Comparison of ENCODE assay signal across 8 cellular contexts in the genomic region with DNA sequence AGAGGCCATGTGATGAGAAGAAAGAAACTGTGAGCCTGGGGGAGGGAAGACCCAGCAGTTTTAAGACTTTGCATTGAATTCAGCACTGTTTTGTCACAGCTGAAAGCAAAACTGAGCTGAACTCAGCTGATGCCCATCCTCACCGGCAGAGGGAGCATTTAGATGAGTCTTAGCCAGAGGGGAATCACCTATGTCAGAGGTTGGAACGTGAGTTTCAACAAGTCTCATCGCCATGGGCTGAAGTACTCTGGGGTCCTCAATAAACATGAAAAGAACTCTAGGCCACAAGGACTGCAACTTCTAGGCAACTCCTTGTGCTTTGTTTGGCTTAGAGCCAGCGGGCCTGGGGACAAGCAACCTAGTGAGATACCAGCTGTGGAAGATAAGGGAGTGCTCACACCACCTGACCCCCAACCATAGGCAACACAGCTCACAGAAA.
DNase-seq lines count a peak whose midpoint lies in the region; ATAC-seq and TF ChIP-seq lines count a peak whose summit lies in the region.

No MANE protein-coding gene starts in this region.

- no peaks in the 10 kb centered on the region for H3K4me1 ChIP-seq in lower lobe of right lung

- no peaks in the 10 kb centered on the region for H3K27me3 ChIP-seq in WERI-Rb-1 (ENCODE audit: insufficient read depth, low read depth, severe bottlenecking)
- H3K27me3 ChIP-seq in lower lobe of right lung (ENCODE audit: low read depth): no peaks in the 10 kb centered on the region

- H3K9me3 ChIP-seq in WERI-Rb-1 (ENCODE audit: severe bottlenecking) (no peaks in the 10 kb centered on the region), lower lobe of right lung (no peaks in the 10 kb centered on the region)

- ATAC-seq in HG02678 (IDR thresholded peaks at IDR 0.05; ENCODE audit: unreplicated experiment): peak; percentile 97
- peak; percentile 69 to 75 for ATAC-seq in lower lobe of right lung

- H3K4me3 ChIP-seq in WERI-Rb-1 (ENCODE audit: low read depth, low read length) (no peak overlapping the region), lower lobe of right lung (no peak overlapping the region)

- no peaks in the 10 kb centered on the region for H3K36me3 ChIP-seq in WERI-Rb-1
- no peaks in the 10 kb centered on the region for H3K36me3 ChIP-seq in lower lobe of right lung

- DNase-seq in SIG-M5 treated with dmso at 0.1 percent for 504 hours (lab: John Stamatoyannopoulos, UW; ENCODE audit: unreplicated experiment) (peak; percentile 31), SIG-M5 (lab: John Stamatoyannopoulos, UW) (no peak), NCI-H1048 (lab: John Stamatoyannopoulos, UW) (peak; percentile 17), WERI-Rb-1 (peak; percentile 53), cerebellar cortex (ENCODE audit: low spot score) (peak; percentile 42), lower lobe of right lung (no peak)
- peak; percentile 11 for DNase-seq in stimulated activated CD8-positive, alpha-beta memory T cell treated with anti-CD3 and anti-CD28 coated beads, Interleukin-15, amount 100 ng/mL, for 1 hour (ENCODE audit: low read depth)

- TF ChIP-seq CTCF in WERI-Rb-1 (IDR thresholded peaks at IDR 0.05; ENCODE audit: low read depth, low read length) (peak; percentile 79), lower lobe of right lung (IDR thresholded peaks at IDR 0.05) (peak; percentile 79)

- H3K27ac ChIP-seq in WERI-Rb-1 (no peak overlapping the region), lower lobe of right lung (no peak overlapping the region)

- intact Hi-C loops in lower lobe of right lung (cut with DNase I): no loop called here

Comparison
In these comparisons a context has a peak if more than half of its experiments do, and no peak if none do; other contexts are left out.
1. DNase-seq: peak in SIG-M5 treated with dmso at 0.1 percent for 504 hours (single experiment), NCI-H1048 (single experiment), WERI-Rb-1 (single experiment), cerebellar cortex (single experiment) and stimulated activated CD8-positive, alpha-beta memory T cell treated with anti-CD3 and anti-CD28 coated beads, Interleukin-15, amount 100 ng/mL, for 1 hour (single experiment); none in SIG-M5 (single experiment) and lower lobe of right lung (single experiment).